ENCODE assay signal across 1 cellular context in the genomic region with DNA sequence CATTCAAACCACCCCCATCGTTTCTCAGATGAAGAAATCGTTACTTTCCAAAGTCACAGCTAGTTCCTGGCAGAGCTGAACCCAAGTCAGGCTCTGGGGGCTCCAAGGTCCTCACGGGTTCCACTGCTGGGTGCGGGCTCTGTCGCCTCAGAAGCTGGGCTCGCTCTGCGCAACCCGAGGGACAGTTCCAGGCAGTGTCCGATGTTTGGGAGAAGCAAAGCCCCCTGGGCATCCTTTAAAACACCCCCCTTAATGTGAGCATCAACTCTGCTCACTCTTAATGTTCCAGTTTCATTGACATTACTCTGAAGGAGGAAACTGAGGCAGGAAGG.
TF ChIP-seq lines count a peak whose summit lies in the region.

No MANE protein-coding gene starts in this region.

TF ChIP-seq in H1, 55 proteins besides CTCF, POLR2A, EP300 and RAD21 (continued from another document):
- TF ChIP-seq CHD7 (IDR thresholded peaks at IDR 0.05; ENCODE audit: insufficient replicate concordance, low read length) (no peak), CBX5 (IDR thresholded peaks at IDR 0.05; ENCODE audit: low read depth, low read length) (no peak), EGR1 (IDR thresholded peaks at IDR 0.05; ENCODE audit: borderline replicate concordance, low read depth, low read length) (no peak), BCL11A (IDR thresholded peaks at IDR 0.05; ENCODE audit: low read depth in 2 of 2, low read length in 2 of 2) (no peak), CREB1 (IDR thresholded peaks at IDR 0.05) (no peak), SUZ12 (IDR thresholded peaks at IDR 0.05; ENCODE audit: low read length) (no peak), YY1 (IDR thresholded peaks at IDR 0.05; ENCODE audit: low read depth, low read length) (no peak), SAP30 (IDR thresholded peaks at IDR 0.05; ENCODE audit: insufficient read depth, insufficient replicate concordance, low read length) (no peak), CEBPB (IDR thresholded peaks at IDR 0.05; ENCODE audit: low read depth, low read length) (no peak)
- TF ChIP-seq, protein P1, sequence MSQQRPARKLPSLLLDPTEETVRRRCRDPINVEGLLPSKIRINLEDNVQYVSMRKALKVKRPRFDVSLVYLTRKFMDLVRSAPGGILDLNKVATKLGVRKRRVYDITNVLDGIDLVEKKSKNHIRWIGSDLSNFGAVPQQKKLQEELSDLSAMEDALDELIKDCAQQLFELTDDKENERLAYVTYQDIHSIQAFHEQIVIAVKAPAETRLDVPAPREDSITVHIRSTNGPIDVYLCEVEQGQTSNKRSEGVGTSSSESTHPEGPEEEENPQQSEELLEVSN (IDR thresholded peaks at IDR 0.05): no peak
